30 cellular contexts compared by ENCODE assay signal in genomic region chr2:18630541-18630940, GRCh38. TPM values are rescaled to one million over a fixed set of nuclear protein-coding genes. Genes with fewer than 3 reads are reported as not detected.
DNase-seq lines count a peak whose midpoint lies in the region; ATAC-seq, FAIRE-seq and TF ChIP-seq lines count a peak whose summit lies in the region.
"Had no signal": no experiment of that assay in that cellular context is flagged by ENCODE, and none has a peak within 500 bp of the region (broad histone marks: within the 10 kb centered on the region; RNA-seq: fewer than 3 reads in every experiment).

No MANE protein-coding gene starts in this region.

- no peak overlapping the region for H3K27ac Mint-ChIP-seq in astrocyte (ENCODE audit: unreplicated experiment)
- H3K27ac Mint-ChIP-seq in activated CD4-positive, alpha-beta T cell treated with anti-CD3 and anti-CD28 coated beads, Interleukin-2, amount 10 ng/mL, durations not matched to agents 7 days and 5 days, result no peak overlapping the region
- H3K27ac Mint-ChIP-seq: activated CD4-positive, alpha-beta T cell treated with anti-CD3 and anti-CD28 coated beads, Interleukin-2, amount 10 ng/mL, durations not matched to agents 24 days and 14 days; activated naive CD8-positive, alpha-beta T cell treated with anti-CD3 and anti-CD28 coated beads, Interleukin-2, amount 10 ng/mL, durations not matched to agents 7 days and 5 days; dendritic cell treated with granulocyte-macrophage colony-stimulating factor and Interleukin-4, amounts not matched to agents 40 ng/mL and 50 ng/mL, for 4 days; immature natural killer cell; stimulated activated naive CD8-positive, alpha-beta T cell treated with anti-CD3 and anti-CD28 coated beads, Interleukin-15, amount 100 ng/mL, for 72 hours; WTC11 had no signal

- FAIRE-seq in astrocyte (lab: Jason Lieb, UNC), result peak; percentile 20
- FAIRE-seq: A204.1, RCC 7860 had no signal

- no peak overlapping the region for H3K4me3 Mint-ChIP-seq in astrocyte (ENCODE audit: unreplicated experiment)
- no peak overlapping the region for H3K4me3 Mint-ChIP-seq in activated CD4-positive, alpha-beta T cell treated with anti-CD3 and anti-CD28 coated beads, Interleukin-2, amount 10 ng/mL, durations not matched to agents 7 days and 5 days
- H3K4me3 Mint-ChIP-seq: activated CD4-positive, alpha-beta T cell treated with anti-CD3 and anti-CD28 coated beads, Interleukin-2, amount 10 ng/mL, durations not matched to agents 24 days and 14 days; activated naive CD8-positive, alpha-beta T cell treated with anti-CD3 and anti-CD28 coated beads, Interleukin-2, amount 10 ng/mL, durations not matched to agents 7 days and 5 days; activated T-cell treated with anti-CD3 and anti-CD28 coated beads, Interleukin-2, amount 50 U/mL, for 4 hours; central memory CD8-positive, alpha-beta T cell; dendritic cell treated with granulocyte-macrophage colony-stimulating factor and Interleukin-4, amounts not matched to agents 40 ng/mL and 50 ng/mL, for 4 days; immature natural killer cell; stimulated activated naive CD8-positive, alpha-beta T cell treated with anti-CD3 and anti-CD28 coated beads, Interleukin-15, amount 100 ng/mL, for 72 hours; WTC11 had no signal

- TF ChIP-seq EP300 in gastroesophageal sphincter (IDR thresholded peaks at IDR 0.05), result no peak

- no peak for TF ChIP-seq POLR2A in gastroesophageal sphincter (IDR thresholded peaks at IDR 0.05)

- no peaks in the 10 kb centered on the region for H3K79me2 ChIP-seq in astrocyte (ENCODE audit: insufficient read depth, low read length)

- H3K4me2 ChIP-seq in astrocyte (ENCODE audit: low read length), result no peak overlapping the region
- H3K4me2 ChIP-seq: smooth muscle cell had no signal

- H3K27me3 Mint-ChIP-seq in astrocyte (ENCODE audit: low read depth, unreplicated experiment), result no peaks in the 10 kb centered on the region
- no peaks in the 10 kb centered on the region for H3K27me3 Mint-ChIP-seq in activated CD4-positive, alpha-beta T cell treated with anti-CD3 and anti-CD28 coated beads, Interleukin-2, amount 10 ng/mL, durations not matched to agents 7 days and 5 days
- H3K27me3 Mint-ChIP-seq: activated CD4-positive, alpha-beta T cell treated with anti-CD3 and anti-CD28 coated beads, Interleukin-2, amount 10 ng/mL, durations not matched to agents 24 days and 14 days; activated naive CD8-positive, alpha-beta T cell treated with anti-CD3 and anti-CD28 coated beads, Interleukin-2, amount 10 ng/mL, durations not matched to agents 7 days and 5 days; central memory CD8-positive, alpha-beta T cell; dendritic cell treated with granulocyte-macrophage colony-stimulating factor and Interleukin-4, amounts not matched to agents 40 ng/mL and 50 ng/mL, for 4 days; stimulated activated naive CD8-positive, alpha-beta T cell treated with anti-CD3 and anti-CD28 coated beads, Interleukin-15, amount 100 ng/mL, for 72 hours had no signal

- H3K36me3 ChIP-seq in astrocyte (ENCODE audit: insufficient read depth, low read length), result no peaks in the 10 kb centered on the region
- H3K36me3 ChIP-seq in gastroesophageal sphincter, result no peaks in the 10 kb centered on the region
- H3K36me3 ChIP-seq: SJSA1 had no signal

- POLR2A ChIA-PET in activated CD4-positive, alpha-beta T cell treated with anti-CD3 and anti-CD28 coated beads, Interleukin-2, amount 10 ng/mL, durations not matched to agents 7 days and 5 days (lab: Charles Lee), result no interaction called here

- DNase-seq in A172 (ENCODE audit: low spot score), result peak; percentile 14
- DNase-seq in HT1080 (ENCODE audit: low read depth), result peak; percentile 54
- no peak for DNase-seq in astrocyte (ENCODE audit: low read depth)
- DNase-seq in NCI-H1694 treated with DMSO at 0.1 percent for 48 hours (lab: John Stamatoyannopoulos, UW), result no peak
- no peak for DNase-seq in stimulated activated CD4-positive, alpha-beta T cell treated with anti-CD3 and anti-CD28 coated beads, Interleukin-15, amount 100 ng/mL, for 24 hours
- no peak for DNase-seq in activated CD4-positive, alpha-beta T cell treated with anti-CD3 and anti-CD28 coated beads, Interleukin-2, amount 10 ng/mL, durations not matched to agents 7 days and 5 days
- DNase-seq: activated CD4-positive, alpha-beta T cell treated with anti-CD3 and anti-CD28 coated beads, Interleukin-2, amount 10 ng/mL, durations not matched to agents 24 days and 14 days; activated gamma-delta T cell treated with Interleukin-2 at 50 U/mL for 16 hours; activated naive CD8-positive, alpha-beta T cell treated with anti-CD3 and anti-CD28 coated beads, Interleukin-2, amount 10 ng/mL, durations not matched to agents 7 days and 5 days; activated T-cell treated with anti-CD3 and anti-CD28 coated beads, Interleukin-2, amount 50 U/mL, for 4 hours; Calu3; DMS79; immature natural killer cell; NCI-H1417; NCI-H2029 treated with DMSO at 0.1 percent for 48 hours; NCI-H2227 treated with DMSO at 0.1 percent for 48 hours; NCI-H526; stimulated activated CD4-positive, alpha-beta T cell treated with anti-CD3 and anti-CD28 coated beads, Interleukin-1b, Interleukin-23, amount 100 ng/mL, for 48 hours; stimulated activated naive CD8-positive, alpha-beta T cell treated with anti-CD3 and anti-CD28 coated beads, Interleukin-15, amount 100 ng/mL, for 72 hours; T-helper 1 cell had no signal

- H2AFZ ChIP-seq in astrocyte (ENCODE audit: low read depth, low read length), result no peak overlapping the region

- H3K4me1 Mint-ChIP-seq in astrocyte (ENCODE audit: low read depth, unreplicated experiment), result peaks cover 7% of the 10 kb centered on the region
- H3K4me1 Mint-ChIP-seq in activated CD4-positive, alpha-beta T cell treated with anti-CD3 and anti-CD28 coated beads, Interleukin-2, amount 10 ng/mL, durations not matched to agents 7 days and 5 days, result no peaks in the 10 kb centered on the region
- H3K4me1 Mint-ChIP-seq: activated CD4-positive, alpha-beta T cell treated with anti-CD3 and anti-CD28 coated beads, Interleukin-2, amount 10 ng/mL, durations not matched to agents 24 days and 14 days; central memory CD8-positive, alpha-beta T cell; stimulated activated naive CD8-positive, alpha-beta T cell treated with anti-CD3 and anti-CD28 coated beads, Interleukin-15, amount 100 ng/mL, for 72 hours; WTC11 had no signal

- no peak overlapping the region for H3K4me3 ChIP-seq in astrocyte (ENCODE audit: insufficient read depth, low read depth, low read length)
- no peak overlapping the region for H3K4me3 ChIP-seq in gastroesophageal sphincter
- H3K4me3 ChIP-seq: SJSA1, smooth muscle cell had no signal

- peak; percentile 10 for ATAC-seq in gastroesophageal sphincter
- ATAC-seq in HG03520 (IDR thresholded peaks at IDR 0.05; ENCODE audit: unreplicated experiment), result no peak
- ATAC-seq: activated T-cell treated with anti-CD3 and anti-CD28 coated beads, Interleukin-2, amount 50 U/mL, for 4 hours; stimulated activated naive CD8-positive, alpha-beta T cell treated with anti-CD3 and anti-CD28 coated beads, Interleukin-15, amount 100 ng/mL, for 72 hours; WTC11 had no signal

- H3K27ac ChIP-seq in astrocyte (ENCODE audit: low read depth, low read length) (peak overlapping the region; percentile 13), gastroesophageal sphincter (peak overlapping the region in 2 of 4 donors; percentile 10 to 28)
- H3K27ac ChIP-seq: SJSA1 had no signal

- H3K36me3 Mint-ChIP-seq in astrocyte (ENCODE audit: low read depth, unreplicated experiment), result no peaks in the 10 kb centered on the region
- peaks cover 4% of the 10 kb centered on the region for H3K36me3 Mint-ChIP-seq in activated CD4-positive, alpha-beta T cell treated with anti-CD3 and anti-CD28 coated beads, Interleukin-2, amount 10 ng/mL, durations not matched to agents 7 days and 5 days (ENCODE audit: low read depth)

- no peaks in the 10 kb centered on the region for H3K27me3 ChIP-seq in astrocyte (ENCODE audit: insufficient read depth, low read length)
- no peaks in the 10 kb centered on the region for H3K27me3 ChIP-seq in gastroesophageal sphincter
- H3K27me3 ChIP-seq: SJSA1 had no signal

- H4K20me1 ChIP-seq in astrocyte (ENCODE audit: insufficient read depth, low read length), result no peaks in the 10 kb centered on the region

- H3K4me1 ChIP-seq in astrocyte (ENCODE audit: insufficient read depth, low read length) (peaks cover 22% of the 10 kb centered on the region), gastroesophageal sphincter (no peaks in the 10 kb centered on the region)
- H3K4me1 ChIP-seq: SJSA1 had no signal

- peaks cover 21% of the 10 kb centered on the region for H3K9me3 Mint-ChIP-seq in astrocyte (ENCODE audit: unreplicated experiment)
- H3K9me3 Mint-ChIP-seq in activated CD4-positive, alpha-beta T cell treated with anti-CD3 and anti-CD28 coated beads, Interleukin-2, amount 10 ng/mL, durations not matched to agents 7 days and 5 days, result peaks cover 25% of the 10 kb centered on the region

- WGBS in gastroesophageal sphincter (ENCODE audit: low coverage in 1 of 2), 2 donors, result 80 to 100% methylated on average over 1 of the region's 1 CpG

- TF ChIP-seq CTCF in astrocyte (IDR thresholded peaks at IDR 0.05; ENCODE audit: insufficient read depth, low read depth, low read length) (no peak), gastroesophageal sphincter (IDR thresholded peaks at IDR 0.05) (no peak)

- no peak overlapping the region for H3K9ac ChIP-seq in astrocyte (ENCODE audit: low read length)

- CTCF ChIA-PET in activated CD4-positive, alpha-beta T cell treated with anti-CD3 and anti-CD28 coated beads, Interleukin-2, amount 10 ng/mL, durations not matched to agents 7 days and 5 days (lab: Charles Lee), result no interaction called here

- H3K9me3 ChIP-seq in astrocyte (ENCODE audit: insufficient read depth, low read depth, low read length) (no peaks in the 10 kb centered on the region), gastroesophageal sphincter (peaks cover 0 to 15% (median 0%) of the 10 kb centered on the region in 3 donors)
- H3K9me3 ChIP-seq: SJSA1 had no signal

RNA-seq across cellular contexts. Expression of gene NT5C1B, which starts 41.2 kb away (rescaled TPM):
- total RNA-seq in A172 (2014; rRNA removed; shearing (Covaris generic)), result not detected in 2 replicates
- not detected in 2 replicates for total RNA-seq in HT1080 (2014; rRNA removed; shearing (Covaris generic))
- not detected in 2 replicates for polyA plus RNA-seq in HT1080 (2015; cell fraction: cytosol; rRNA removed)
- polyA plus RNA-seq in HT1080 (2015; cell fraction: nucleus; rRNA removed), result not detected in 2 replicates
- total RNA-seq in astrocyte (not detected in 2 replicates), gastroesophageal sphincter (under 1 TPM in 1 of 4 donors, not detected in 3; 0.39 TPM)
- total RNA-seq in activated CD4-positive, alpha-beta T cell treated with anti-CD3 and anti-CD28 coated beads, Interleukin-2, amount 10 ng/mL, durations not matched to agents 7 days and 5 days, result not detected
- total RNA-seq: activated CD4-positive, alpha-beta T cell treated with anti-CD3 and anti-CD28 coated beads, Interleukin-2, amount 10 ng/mL, durations not matched to agents 24 days and 14 days; activated naive CD8-positive, alpha-beta T cell treated with anti-CD3 and anti-CD28 coated beads, Interleukin-2, amount 10 ng/mL, durations not matched to agents 7 days and 5 days; activated T-cell treated with anti-CD3 and anti-CD28 coated beads, Interleukin-2, amount 50 U/mL, for 4 hours; Calu3; SJSA1; smooth muscle cell; WTC11 had no signal
- polyA plus RNA-seq: smooth muscle cell, thymus had no signal

Comparison
In these comparisons a context has a peak if more than half of its experiments do, and no peak if none do; other contexts are left out.
1. DNase-seq: peak in A172 (single experiment) and HT1080 (single experiment); none in astrocyte (single experiment), NCI-H1694 treated with DMSO at 0.1 percent for 48 hours (single experiment), stimulated activated CD4-positive, alpha-beta T cell treated with anti-CD3 and anti-CD28 coated beads, Interleukin-15, amount 100 ng/mL, for 24 hours (single experiment) and activated CD4-positive, alpha-beta T cell treated with anti-CD3 and anti-CD28 coated beads, Interleukin-2, amount 10 ng/mL, durations not matched to agents 7 days and 5 days (single experiment).